Comparison of ENCODE assay signal across 1 cellular context in the genomic region with DNA sequence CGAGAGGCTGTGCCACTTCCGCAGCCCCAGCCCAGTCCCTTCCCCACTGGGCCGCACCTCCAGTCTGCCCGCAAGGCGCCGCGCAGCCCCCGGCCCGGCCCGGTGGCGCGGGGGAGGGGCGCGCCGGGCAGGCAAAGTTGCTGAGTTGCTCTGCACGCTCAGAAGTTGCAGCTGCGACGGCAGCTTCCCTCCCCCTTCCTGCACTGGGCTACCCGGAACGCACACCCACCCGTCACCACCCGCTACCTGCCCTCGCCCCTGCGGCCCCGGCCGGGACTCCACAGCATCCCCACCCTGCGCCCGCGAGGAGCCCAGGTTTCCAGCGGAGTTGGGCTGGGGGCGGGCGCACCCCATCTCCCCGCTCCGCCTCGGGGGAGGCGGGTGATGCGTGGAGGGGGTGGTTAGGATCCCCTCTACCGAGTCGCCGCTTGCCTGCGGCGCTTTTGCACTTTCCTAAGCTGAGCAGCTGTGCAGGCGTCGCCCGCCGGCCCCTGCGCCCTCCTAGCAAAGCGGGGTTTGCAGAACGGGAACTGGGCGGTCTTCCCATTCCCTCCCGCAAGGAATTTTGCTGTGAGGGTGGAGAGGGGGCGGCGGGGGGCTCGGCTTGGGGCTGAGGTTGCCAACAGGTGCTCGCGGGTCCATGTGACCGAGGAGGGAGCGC.
A peak's percentile ranks its signal among the peaks of the same experiment; 100 is the strongest.
TF ChIP-seq lines count a peak whose summit lies in the region.

No MANE protein-coding gene starts in this region.

TF ChIP-seq in GM12878, 131 proteins besides CTCF, POLR2A, EP300 and RAD21 (continued from another document):
- TF ChIP-seq BHLHE40 (IDR thresholded peaks at IDR 0.05; ENCODE audit: borderline replicate concordance in 1 of 2, low read depth in 2 of 2, low read length in 1 of 2) (peak in 1 of 2 experiments; percentile 24; a peak in 1 of 4 replicates), TCF7 (IDR thresholded peaks at IDR 0.05; ENCODE audit: borderline replicate concordance) (no peak), YBX1 (IDR thresholded peaks at IDR 0.05) (no peak), STAT1 (conservative IDR thresholded peaks at IDR 0.05) (no peak), MYC (IDR thresholded peaks at IDR 0.05; ENCODE audit: insufficient read depth, insufficient read length, insufficient replicate concordance, low read length, severe bottlenecking) (no peak), SIX5 (IDR thresholded peaks at IDR 0.05; ENCODE audit: low read depth, low read length, severe bottlenecking) (no peak), CBFB (IDR thresholded peaks at IDR 0.05; ENCODE audit: low read depth) (no peak), MYB (IDR thresholded peaks at IDR 0.05; ENCODE audit: borderline replicate concordance, low read depth, low read length) (no peak), LARP7 (IDR thresholded peaks at IDR 0.05) (peak; percentile 75), NR2F1 (conservative IDR thresholded peaks at IDR 0.05) (no peak), CHD2 (IDR thresholded peaks at IDR 0.05; ENCODE audit: borderline replicate concordance, low read depth, low read length) (peak; percentile 38; the same call in 1 of the 2 replicates), SUZ12 (IDR thresholded peaks at IDR 0.05; ENCODE audit: unreplicated experiment) (no peak), GATAD2B (conservative IDR thresholded peaks at IDR 0.05; ENCODE audit: low read depth) (peak; percentile 85), EZH2 (IDR thresholded peaks at IDR 0.05; ENCODE audit: borderline replicate concordance, control insufficient read depth, low read depth, low read length) (no peak), TCF12 (IDR thresholded peaks at IDR 0.05; ENCODE audit: low read depth, low read length) (peak; percentile 43; the same call in 1 of the 2 replicates), EGR1 (IDR thresholded peaks at IDR 0.05; ENCODE audit: borderline replicate concordance in 1 of 2, low read depth in 2 of 2, low read length in 2 of 2) (0 out of 3 replicates have a peak, but pooled peaks of 1 of the 2 experiments have one; percentile 13), SPI1 (IDR thresholded peaks at IDR 0.05; ENCODE audit: borderline replicate concordance, insufficient read depth, low read depth, low read length) (no peak), ATF7 (IDR thresholded peaks at IDR 0.05; ENCODE audit: low read depth) (no peak), IKZF1 (conservative IDR thresholded peaks at IDR 0.05) (peak; percentile 56; the same call in 1 of the 2 replicates), TCF3 (IDR thresholded peaks at IDR 0.05; ENCODE audit: borderline replicate concordance, insufficient read depth, low read depth, low read length) (0 out of 2 replicates have a peak, but pooled peaks have one; percentile 7), NBN (IDR thresholded peaks at IDR 0.05) (no peak), DPF2 (IDR thresholded peaks at IDR 0.05) (0 out of 2 replicates have a peak, but pooled peaks have one; percentile 56), ZNF24 (IDR thresholded peaks at IDR 0.05) (no peak), CREM (IDR thresholded peaks at IDR 0.05; ENCODE audit: low read depth) (no peak)
- TF ChIP-seq, protein P1, sequence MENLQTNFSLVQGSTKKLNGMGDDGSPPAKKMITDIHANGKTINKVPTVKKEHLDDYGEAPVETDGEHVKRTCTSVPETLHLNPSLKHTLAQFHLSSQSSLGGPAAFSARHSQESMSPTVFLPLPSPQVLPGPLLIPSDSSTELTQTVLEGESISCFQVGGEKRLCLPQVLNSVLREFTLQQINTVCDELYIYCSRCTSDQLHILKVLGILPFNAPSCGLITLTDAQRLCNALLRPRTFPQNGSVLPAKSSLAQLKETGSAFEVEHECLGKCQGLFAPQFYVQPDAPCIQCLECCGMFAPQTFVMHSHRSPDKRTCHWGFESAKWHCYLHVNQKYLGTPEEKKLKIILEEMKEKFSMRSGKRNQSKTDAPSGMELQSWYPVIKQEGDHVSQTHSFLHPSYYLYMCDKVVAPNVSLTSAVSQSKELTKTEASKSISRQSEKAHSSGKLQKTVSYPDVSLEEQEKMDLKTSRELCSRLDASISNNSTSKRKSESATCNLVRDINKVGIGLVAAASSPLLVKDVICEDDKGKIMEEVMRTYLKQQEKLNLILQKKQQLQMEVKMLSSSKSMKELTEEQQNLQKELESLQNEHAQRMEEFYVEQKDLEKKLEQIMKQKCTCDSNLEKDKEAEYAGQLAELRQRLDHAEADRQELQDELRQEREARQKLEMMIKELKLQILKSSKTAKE (IDR thresholded peaks at IDR 0.05; ENCODE audit: low read depth, poor library complexity, severe bottlenecking) = no peak
- TF ChIP-seq, protein P2, sequence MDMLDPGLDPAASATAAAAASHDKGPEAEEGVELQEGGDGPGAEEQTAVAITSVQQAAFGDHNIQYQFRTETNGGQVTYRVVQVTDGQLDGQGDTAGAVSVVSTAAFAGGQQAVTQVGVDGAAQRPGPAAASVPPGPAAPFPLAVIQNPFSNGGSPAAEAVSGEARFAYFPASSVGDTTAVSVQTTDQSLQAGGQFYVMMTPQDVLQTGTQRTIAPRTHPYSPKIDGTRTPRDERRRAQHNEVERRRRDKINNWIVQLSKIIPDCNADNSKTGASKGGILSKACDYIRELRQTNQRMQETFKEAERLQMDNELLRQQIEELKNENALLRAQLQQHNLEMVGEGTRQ (IDR thresholded peaks at IDR 0.05; ENCODE audit: borderline replicate concordance, low read depth, low read length) = no peak
- TF ChIP-seq, protein P3, sequence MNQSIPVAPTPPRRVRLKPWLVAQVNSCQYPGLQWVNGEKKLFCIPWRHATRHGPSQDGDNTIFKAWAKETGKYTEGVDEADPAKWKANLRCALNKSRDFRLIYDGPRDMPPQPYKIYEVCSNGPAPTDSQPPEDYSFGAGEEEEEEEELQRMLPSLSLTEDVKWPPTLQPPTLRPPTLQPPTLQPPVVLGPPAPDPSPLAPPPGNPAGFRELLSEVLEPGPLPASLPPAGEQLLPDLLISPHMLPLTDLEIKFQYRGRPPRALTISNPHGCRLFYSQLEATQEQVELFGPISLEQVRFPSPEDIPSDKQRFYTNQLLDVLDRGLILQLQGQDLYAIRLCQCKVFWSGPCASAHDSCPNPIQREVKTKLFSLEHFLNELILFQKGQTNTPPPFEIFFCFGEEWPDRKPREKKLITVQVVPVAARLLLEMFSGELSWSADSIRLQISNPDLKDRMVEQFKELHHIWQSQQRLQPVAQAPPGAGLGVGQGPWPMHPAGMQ (IDR thresholded peaks at IDR 0.05; ENCODE audit: borderline replicate concordance) = no peak
- TF ChIP-seq, protein P4, sequence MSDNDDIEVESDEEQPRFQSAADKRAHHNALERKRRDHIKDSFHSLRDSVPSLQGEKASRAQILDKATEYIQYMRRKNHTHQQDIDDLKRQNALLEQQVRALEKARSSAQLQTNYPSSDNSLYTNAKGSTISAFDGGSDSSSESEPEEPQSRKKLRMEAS (IDR thresholded peaks at IDR 0.05; ENCODE audit: low read depth, low read length) = no peak; the same call in 1 of the 2 replicates
- TF ChIP-seq, protein P5, sequence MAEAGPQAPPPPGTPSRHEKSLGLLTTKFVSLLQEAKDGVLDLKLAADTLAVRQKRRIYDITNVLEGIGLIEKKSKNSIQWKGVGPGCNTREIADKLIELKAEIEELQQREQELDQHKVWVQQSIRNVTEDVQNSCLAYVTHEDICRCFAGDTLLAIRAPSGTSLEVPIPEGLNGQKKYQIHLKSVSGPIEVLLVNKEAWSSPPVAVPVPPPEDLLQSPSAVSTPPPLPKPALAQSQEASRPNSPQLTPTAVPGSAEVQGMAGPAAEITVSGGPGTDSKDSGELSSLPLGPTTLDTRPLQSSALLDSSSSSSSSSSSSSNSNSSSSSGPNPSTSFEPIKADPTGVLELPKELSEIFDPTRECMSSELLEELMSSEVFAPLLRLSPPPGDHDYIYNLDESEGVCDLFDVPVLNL (IDR thresholded peaks at IDR 0.05; ENCODE audit: low read depth, low read length) = no peak
- TF ChIP-seq, protein P6, sequence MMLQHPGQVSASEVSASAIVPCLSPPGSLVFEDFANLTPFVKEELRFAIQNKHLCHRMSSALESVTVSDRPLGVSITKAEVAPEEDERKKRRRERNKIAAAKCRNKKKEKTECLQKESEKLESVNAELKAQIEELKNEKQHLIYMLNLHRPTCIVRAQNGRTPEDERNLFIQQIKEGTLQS (IDR thresholded peaks at IDR 0.05; ENCODE audit: borderline replicate concordance, extremely low read depth, low read depth, low read length) = no peak
- TF ChIP-seq, protein P7, sequence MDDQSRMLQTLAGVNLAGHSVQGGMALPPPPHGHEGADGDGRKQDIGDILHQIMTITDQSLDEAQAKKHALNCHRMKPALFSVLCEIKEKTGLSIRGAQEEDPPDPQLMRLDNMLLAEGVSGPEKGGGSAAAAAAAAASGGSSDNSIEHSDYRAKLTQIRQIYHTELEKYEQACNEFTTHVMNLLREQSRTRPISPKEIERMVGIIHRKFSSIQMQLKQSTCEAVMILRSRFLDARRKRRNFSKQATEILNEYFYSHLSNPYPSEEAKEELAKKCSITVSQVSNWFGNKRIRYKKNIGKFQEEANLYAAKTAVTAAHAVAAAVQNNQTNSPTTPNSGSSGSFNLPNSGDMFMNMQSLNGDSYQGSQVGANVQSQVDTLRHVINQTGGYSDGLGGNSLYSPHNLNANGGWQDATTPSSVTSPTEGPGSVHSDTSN (IDR thresholded peaks at IDR 0.05; ENCODE audit: insufficient replicate concordance, low read depth, low read length) = no peak
- TF ChIP-seq, protein P8, sequence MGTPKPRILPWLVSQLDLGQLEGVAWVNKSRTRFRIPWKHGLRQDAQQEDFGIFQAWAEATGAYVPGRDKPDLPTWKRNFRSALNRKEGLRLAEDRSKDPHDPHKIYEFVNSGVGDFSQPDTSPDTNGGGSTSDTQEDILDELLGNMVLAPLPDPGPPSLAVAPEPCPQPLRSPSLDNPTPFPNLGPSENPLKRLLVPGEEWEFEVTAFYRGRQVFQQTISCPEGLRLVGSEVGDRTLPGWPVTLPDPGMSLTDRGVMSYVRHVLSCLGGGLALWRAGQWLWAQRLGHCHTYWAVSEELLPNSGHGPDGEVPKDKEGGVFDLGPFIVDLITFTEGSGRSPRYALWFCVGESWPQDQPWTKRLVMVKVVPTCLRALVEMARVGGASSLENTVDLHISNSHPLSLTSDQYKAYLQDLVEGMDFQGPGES (IDR thresholded peaks at IDR 0.05) = no peak
- TF ChIP-seq, protein P9, sequence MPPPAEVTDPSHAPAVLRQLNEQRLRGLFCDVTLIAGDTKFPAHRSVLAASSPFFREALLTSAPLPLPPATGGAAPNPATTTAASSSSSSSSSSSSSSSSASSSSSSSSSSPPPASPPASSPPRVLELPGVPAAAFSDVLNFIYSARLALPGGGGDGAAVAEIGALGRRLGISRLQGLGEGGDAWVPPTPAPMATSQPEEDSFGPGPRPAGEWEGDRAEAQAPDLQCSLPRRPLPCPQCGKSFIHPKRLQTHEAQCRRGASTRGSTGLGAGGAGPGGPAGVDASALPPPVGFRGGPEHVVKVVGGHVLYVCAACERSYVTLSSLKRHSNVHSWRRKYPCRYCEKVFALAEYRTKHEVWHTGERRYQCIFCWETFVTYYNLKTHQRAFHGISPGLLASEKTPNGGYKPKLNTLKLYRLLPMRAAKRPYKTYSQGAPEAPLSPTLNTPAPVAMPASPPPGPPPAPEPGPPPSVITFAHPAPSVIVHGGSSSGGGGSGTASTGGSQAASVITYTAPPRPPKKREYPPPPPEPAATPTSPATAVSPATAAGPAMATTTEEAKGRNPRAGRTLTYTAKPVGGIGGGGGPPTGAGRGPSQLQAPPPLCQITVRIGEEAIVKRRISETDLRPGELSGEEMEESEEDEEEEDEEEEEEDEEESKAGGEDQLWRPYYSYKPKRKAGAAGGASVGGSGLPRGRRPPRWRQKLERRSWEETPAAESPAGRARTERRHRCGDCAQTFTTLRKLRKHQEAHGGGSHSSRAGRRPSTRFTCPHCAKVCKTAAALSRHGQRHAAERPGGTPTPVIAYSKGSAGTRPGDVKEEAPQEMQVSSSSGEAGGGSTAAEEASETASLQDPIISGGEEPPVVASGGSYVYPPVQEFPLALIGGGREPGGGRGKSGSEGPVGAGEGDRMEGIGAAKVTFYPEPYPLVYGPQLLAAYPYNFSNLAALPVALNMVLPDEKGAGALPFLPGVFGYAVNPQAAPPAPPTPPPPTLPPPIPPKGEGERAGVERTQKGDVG (CRISPR knock-in tag; IDR thresholded peaks at IDR 0.05) = no peak
